Comparison of ENCODE assay signal across 8 cellular contexts in the genomic region with DNA sequence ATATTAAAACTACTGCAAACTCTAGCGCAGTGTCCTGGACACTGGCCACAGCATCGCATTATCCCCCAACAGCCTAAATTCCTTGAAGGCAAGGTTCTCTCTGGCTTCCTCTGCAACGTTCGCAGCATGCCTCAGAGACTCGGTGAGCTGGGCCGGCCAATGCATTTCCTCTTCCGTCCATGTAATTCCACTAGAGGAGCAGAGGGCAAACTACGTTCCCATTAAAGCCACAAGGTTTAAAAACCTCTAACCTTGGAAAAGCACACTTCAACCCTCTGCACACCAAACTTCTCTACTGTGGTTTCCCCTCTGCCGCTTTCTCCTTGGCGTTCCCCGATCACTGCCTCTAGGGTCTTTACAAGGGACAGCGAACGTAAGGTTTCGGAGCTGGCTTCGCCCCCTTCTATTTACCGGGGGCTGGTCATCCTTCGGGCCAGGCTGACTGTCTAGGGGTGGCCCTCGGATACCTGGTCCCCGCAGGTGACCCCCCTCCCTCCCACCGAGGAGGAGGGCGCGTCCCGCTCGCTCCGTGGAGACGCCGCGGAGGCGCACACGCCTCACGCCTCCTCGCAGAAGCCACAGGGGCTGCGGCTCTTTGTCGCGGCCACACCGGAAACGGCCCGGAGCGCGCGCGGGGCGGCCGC. TPM values are rescaled to one million over a fixed set of nuclear protein-coding genes. Genes with fewer than 3 reads are reported as not detected.
DNase-seq lines count a peak whose midpoint lies in the region; ATAC-seq and TF ChIP-seq lines count a peak whose summit lies in the region.

No MANE protein-coding gene starts in this region.

- BruUV-seq in A673 (replicated peaks; lab: Mats Ljungman, UMichigan), result no TSS peak

- H3K36me3 Mint-ChIP-seq in activated CD4-positive, alpha-beta T cell treated with anti-CD3 and anti-CD28 coated beads, Interleukin-2, amount 10 ng/mL, durations not matched to agents 7 days and 5 days (ENCODE audit: low read depth), result no peaks in the 10 kb centered on the region
- H3K36me3 Mint-ChIP-seq in natural killer cell treated with Interleukin-12 subunit alpha and Interleukin-12 subunit beta and Interleukin-15 and Interleukin-18, amount 100 ng/mL, for 72 hours, result no peaks in the 10 kb centered on the region

- peak overlapping the region; percentile 89 for H3K4me3 ChIP-seq in A673 (ENCODE audit: low read depth, low read length, poor library complexity, severe bottlenecking)
- H3K4me3 ChIP-seq in MM.1S (ENCODE audit: low read length), result peak overlapping the region; percentile 67
- peak overlapping the region; percentile 83 for H3K4me3 ChIP-seq in fibroblast of the aortic adventitia (ENCODE audit: low read depth, low read length)

- no peaks in the 10 kb centered on the region for H3K9me2 ChIP-seq in MM.1S (replicated peaks; ENCODE audit: insufficient read depth, low read length)

- no peaks in the 10 kb centered on the region for H4K20me1 ChIP-seq in MM.1S (ENCODE audit: insufficient read depth, low read length)

- peaks cover 11% of the 10 kb centered on the region; the same call in 1 of the 2 replicates for H3F3A ChIP-seq in MM.1S (ENCODE audit: insufficient read depth, low read length)

- peaks cover 35% of the 10 kb centered on the region for H3K4me1 Mint-ChIP-seq in activated CD4-positive, alpha-beta T cell treated with anti-CD3 and anti-CD28 coated beads, Interleukin-2, amount 10 ng/mL, durations not matched to agents 7 days and 5 days
- peaks cover 22 to 35% of the 10 kb centered on the region in 2 donors for H3K4me1 Mint-ChIP-seq in natural killer cell treated with Interleukin-12 subunit alpha and Interleukin-12 subunit beta and Interleukin-15 and Interleukin-18, amount 100 ng/mL, for 72 hours (ENCODE audit: low read depth in 2 of 2)

- H3K27me3 ChIP-seq in A673 (replicated peaks; ENCODE audit: insufficient read depth, low read depth, low read length, poor library complexity) (no peaks in the 10 kb centered on the region), MM.1S (replicated peaks; ENCODE audit: insufficient read depth, low read length) (no peaks in the 10 kb centered on the region)

- H3K36me3 ChIP-seq in A673 (ENCODE audit: insufficient read depth, low read length, poor library complexity, severe bottlenecking) (no peaks in the 10 kb centered on the region), MM.1S (replicated peaks; ENCODE audit: insufficient read depth, low read length) (no peaks in the 10 kb centered on the region)

- no peaks in the 10 kb centered on the region for H3K9me3 Mint-ChIP-seq in activated CD4-positive, alpha-beta T cell treated with anti-CD3 and anti-CD28 coated beads, Interleukin-2, amount 10 ng/mL, durations not matched to agents 7 days and 5 days
- H3K9me3 Mint-ChIP-seq in natural killer cell treated with Interleukin-12 subunit alpha and Interleukin-12 subunit beta and Interleukin-15 and Interleukin-18, amount 100 ng/mL, for 72 hours, result no peaks in the 10 kb centered on the region

- H3K4me3 Mint-ChIP-seq in activated CD4-positive, alpha-beta T cell treated with anti-CD3 and anti-CD28 coated beads, Interleukin-2, amount 10 ng/mL, durations not matched to agents 7 days and 5 days, result peak overlapping the region; percentile 71
- H3K4me3 Mint-ChIP-seq in natural killer cell treated with Interleukin-12 subunit alpha and Interleukin-12 subunit beta and Interleukin-15 and Interleukin-18, amount 100 ng/mL, for 72 hours, result peak overlapping the region; percentile 83

- H3K4me2 ChIP-seq in MM.1S (ENCODE audit: low read depth, low read length), result peak overlapping the region; percentile 64

- H3K9ac ChIP-seq in MM.1S (ENCODE audit: low read length), result peak overlapping the region; percentile 30

- TF ChIP-seq CTCF in A673 (conservative IDR thresholded peaks at IDR 0.05; ENCODE audit: low read depth, low read length), result no peak
- TF ChIP-seq CTCF in MM.1S (IDR thresholded peaks at IDR 0.05; ENCODE audit: low read length), result no peak
- peak; percentile 38 for TF ChIP-seq CTCF in fibroblast of the aortic adventitia (IDR thresholded peaks at IDR 0.05; ENCODE audit: insufficient read depth, low read length)

- H3K27ac Mint-ChIP-seq in activated CD4-positive, alpha-beta T cell treated with anti-CD3 and anti-CD28 coated beads, Interleukin-2, amount 10 ng/mL, durations not matched to agents 7 days and 5 days, result peak overlapping the region; percentile 90
- H3K27ac Mint-ChIP-seq in natural killer cell treated with Interleukin-12 subunit alpha and Interleukin-12 subunit beta and Interleukin-15 and Interleukin-18, amount 100 ng/mL, for 72 hours, result peak overlapping the region; percentile 42 to 66

- peaks cover 2% of the 10 kb centered on the region for H3K27me3 Mint-ChIP-seq in activated CD4-positive, alpha-beta T cell treated with anti-CD3 and anti-CD28 coated beads, Interleukin-2, amount 10 ng/mL, durations not matched to agents 7 days and 5 days
- H3K27me3 Mint-ChIP-seq in natural killer cell treated with Interleukin-12 subunit alpha and Interleukin-12 subunit beta and Interleukin-15 and Interleukin-18, amount 100 ng/mL, for 72 hours, result no peaks in the 10 kb centered on the region

- H3K79me2 ChIP-seq in MM.1S (ENCODE audit: low read length), result peaks cover 13% of the 10 kb centered on the region

- peak; percentile 16 for ATAC-seq in HG02610 (IDR thresholded peaks at IDR 0.05; ENCODE audit: unreplicated experiment)
- ATAC-seq in natural killer cell treated with Interleukin-12 subunit alpha and Interleukin-12 subunit beta and Interleukin-15 and Interleukin-18, amount 100 ng/mL, for 72 hours, result peak in 1 of 2 donors; percentile 0

- CTCF ChIA-PET in A673 (lab: Charles Lee), result no interaction called here
- CTCF ChIA-PET in activated CD4-positive, alpha-beta T cell treated with anti-CD3 and anti-CD28 coated beads, Interleukin-2, amount 10 ng/mL, durations not matched to agents 7 days and 5 days (lab: Charles Lee), result interaction anchor here (0.5 to 1.2 kb wide), 4 partner anchors 10 to 304 kb away, joined by 3 to 4 read pairs (median 3); no protein-coding TSS in a partner anchor

- H3K9me3 ChIP-seq in A673 (ENCODE audit: low read depth, low read length, poor library complexity, severe bottlenecking) (no peaks in the 10 kb centered on the region), MM.1S (replicated peaks; ENCODE audit: insufficient read depth, low read length) (no peaks in the 10 kb centered on the region)

- H3K27ac ChIP-seq in A673 (ENCODE audit: low read depth, low read length, poor library complexity, severe bottlenecking), result peak overlapping the region; percentile 85
- H3K27ac ChIP-seq in MM.1S (ENCODE audit: low read length), result no peak overlapping the region

- H3K4me1 ChIP-seq in A673 (ENCODE audit: insufficient read depth, low read length, poor library complexity, severe bottlenecking) (peaks cover 17% of the 10 kb centered on the region), MM.1S (ENCODE audit: low read length) (peaks cover 12% of the 10 kb centered on the region)

- H2AFZ ChIP-seq in MM.1S (ENCODE audit: low read length), result peak overlapping the region; percentile 56

- intact Hi-C loops in A673 (cut with micrococcal nuclease; ENCODE audit: unreplicated experiment), result no loop called here

- no peak for DNase-seq in A673 (ENCODE audit: low spot score)
- peak; percentile 55 for DNase-seq in GM03348 (ENCODE audit: low spot score)
- DNase-seq in MM.1S, result no peak
- DNase-seq in activated CD4-positive, alpha-beta T cell treated with anti-CD3 and anti-CD28 coated beads, Interleukin-2, amount 10 ng/mL, durations not matched to agents 7 days and 5 days, result peak; percentile 27
- peak; percentile 29 for DNase-seq in fibroblast of the aortic adventitia (ENCODE audit: low read depth)
- peak; percentile 76 for DNase-seq in natural killer cell treated with Interleukin-12 subunit alpha and Interleukin-12 subunit beta and Interleukin-15 and Interleukin-18, amount 100 ng/mL, for 72 hours (ENCODE audit: low spot score)
- DNase-seq in NCI-H1694 (lab: John Stamatoyannopoulos, UW), result no peak

- POLR2A ChIA-PET in A673 (lab: Charles Lee; ENCODE audit: low non-redundant PET), result no interaction called here
- POLR2A ChIA-PET in activated CD4-positive, alpha-beta T cell treated with anti-CD3 and anti-CD28 coated beads, Interleukin-2, amount 10 ng/mL, durations not matched to agents 7 days and 5 days (lab: Charles Lee), result no interaction called here

RNA-seq across cellular contexts. Expression of a gene that starts 0.5 kb away (rescaled TPM):
- total RNA-seq in A673 (2021), result 24.2 and 25.8 TPM in 2 replicates
- total RNA-seq in activated CD4-positive, alpha-beta T cell treated with anti-CD3 and anti-CD28 coated beads, Interleukin-2, amount 10 ng/mL, durations not matched to agents 7 days and 5 days, result 10 to 100 TPM; 39.6 to 41.3 TPM
- total RNA-seq in fibroblast of the aortic adventitia (ENCODE audit: low replicate concordance), result 22.5 and 26.9 TPM in 2 replicates
- total RNA-seq in natural killer cell treated with Interleukin-12 subunit alpha and Interleukin-12 subunit beta and Interleukin-15 and Interleukin-18, amount 100 ng/mL, for 72 hours, result 10 to 100 TPM; 14.0 to 19.7 TPM

Comparison
In these comparisons a context has a peak if more than half of its experiments do, and no peak if none do; other contexts are left out.
1. DNase-seq: peak in GM03348 (single experiment), activated CD4-positive, alpha-beta T cell treated with anti-CD3 and anti-CD28 coated beads, Interleukin-2, amount 10 ng/mL, durations not matched to agents 7 days and 5 days (single experiment), fibroblast of the aortic adventitia (single experiment) and natural killer cell treated with Interleukin-12 subunit alpha and Interleukin-12 subunit beta and Interleukin-15 and Interleukin-18, amount 100 ng/mL, for 72 hours (single experiment); none in A673 (single experiment), MM.1S (single experiment) and NCI-H1694 (single experiment).
2. Peak in every context shown above with its lines, with median percentiles within 50 percentile points of each other: H3K4me3 ChIP-seq.